Comparison of ENCODE assay signal across 3 cellular contexts in genomic region chr3:38622336-38622735, GRCh38. TPM values are rescaled to one million over a fixed set of nuclear protein-coding genes. Genes with fewer than 3 reads are reported as not detected.
"Had no signal": no experiment of that assay in that cellular context is flagged by ENCODE, and none has a peak within 500 bp of the region (broad histone marks: within the 10 kb centered on the region; RNA-seq: fewer than 3 reads in every experiment).

No MANE protein-coding gene starts in this region.

- H3K4me3 ChIP-seq: GM12878 had no signal

- ATAC-seq: GM12878 had no signal

- DNase-seq: GDM1, GF-D8 had no signal

RNA-seq across cellular contexts. Expression of gene SCN5A, which starts 27.2 kb away (rescaled TPM):
- total RNA-seq: GM12878 had no signal
- polyA plus RNA-seq: GM12878 had no signal
